ENCODE assay signal across 1 cellular context in the genomic region with DNA sequence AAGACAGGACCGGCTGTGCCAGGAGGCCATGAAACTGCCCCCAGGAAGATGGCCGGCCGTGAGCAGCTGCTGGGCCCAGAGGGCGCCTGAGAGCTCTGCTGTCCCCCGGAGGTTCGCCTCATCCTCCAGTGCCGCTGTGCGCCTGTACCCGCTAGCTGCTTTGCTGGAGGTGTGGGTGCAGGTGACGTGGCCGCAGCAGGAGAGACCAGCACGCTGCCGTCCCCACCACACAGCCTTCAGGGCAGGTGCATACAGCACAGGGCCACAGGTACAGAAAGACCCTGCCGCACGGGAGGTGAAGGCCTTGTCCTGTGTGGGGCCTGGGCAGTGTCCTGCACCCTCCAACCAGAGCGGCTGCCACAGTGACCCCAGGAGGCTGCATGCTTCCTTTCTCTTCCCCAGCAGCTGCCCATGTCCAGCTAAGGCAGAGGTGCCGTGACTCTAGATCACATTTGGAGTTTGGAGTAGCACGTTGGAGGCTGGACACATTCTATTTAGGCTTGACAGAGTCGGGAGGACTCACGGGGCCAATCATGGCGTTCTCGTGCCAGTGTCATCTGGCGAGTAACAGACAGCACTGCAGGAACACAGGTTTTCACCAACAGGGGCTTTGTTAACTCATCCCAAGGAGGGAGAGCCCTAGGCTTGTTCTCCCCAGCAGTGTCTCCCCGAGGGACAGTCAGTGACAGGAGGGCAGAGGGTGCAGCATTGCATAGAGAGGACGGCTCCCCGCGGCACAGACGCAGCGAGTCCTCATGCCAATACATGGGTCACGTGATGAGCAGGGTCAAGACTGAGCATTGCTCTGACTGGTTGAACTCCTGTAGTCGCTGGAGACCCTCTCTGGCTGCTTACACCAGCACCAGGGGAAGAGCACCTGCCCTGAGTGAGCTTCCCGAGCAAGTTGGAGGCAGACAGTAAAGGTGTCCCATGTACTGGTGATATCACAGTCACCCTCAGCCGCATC.
TF ChIP-seq lines count a peak whose summit lies in the region.

No MANE protein-coding gene starts in this region.

TF ChIP-seq in HepG2, 621 proteins besides CTCF, POLR2A, EP300 and RAD21 (continued from another document and continues in another):
- TF ChIP-seq GATA4 (IDR thresholded peaks at IDR 0.05; ENCODE audit: borderline replicate concordance, low read depth) = no peak
- TF ChIP-seq NFRKB (IDR thresholded peaks at IDR 0.05) = no peak
- peak; percentile 63; the same call in 1 of the 2 replicates for TF ChIP-seq HNRNPL (IDR thresholded peaks at IDR 0.05; ENCODE audit: low read depth, low read length)
- no peak for TF ChIP-seq ZNF326 (CRISPR knock-in tag; IDR thresholded peaks at IDR 0.05; ENCODE audit: borderline replicate concordance)
- no peak for TF ChIP-seq ZNF382 (CRISPR knock-in tag; IDR thresholded peaks at IDR 0.05; ENCODE audit: borderline replicate concordance)
- 0 out of 2 replicates have a peak, but pooled peaks have one; percentile 24 for TF ChIP-seq KAT8 (CRISPR knock-in tag; IDR thresholded peaks at IDR 0.05)
- TF ChIP-seq HOXA3 (CRISPR knock-in tag; IDR thresholded peaks at IDR 0.05) = peak; percentile 50; the same call in 1 of the 2 replicates
- TF ChIP-seq RAD51 (IDR thresholded peaks at IDR 0.05; ENCODE audit: borderline replicate concordance) = peak; percentile 86; the same call in 1 of the 2 replicates
- peak; percentile 78 for TF ChIP-seq ZFX (CRISPR knock-in tag; IDR thresholded peaks at IDR 0.05; ENCODE audit: low read depth)
- TF ChIP-seq ZNF652 (CRISPR knock-in tag; IDR thresholded peaks at IDR 0.05; ENCODE audit: borderline replicate concordance, low read depth) = no peak
- TF ChIP-seq, protein P1, sequence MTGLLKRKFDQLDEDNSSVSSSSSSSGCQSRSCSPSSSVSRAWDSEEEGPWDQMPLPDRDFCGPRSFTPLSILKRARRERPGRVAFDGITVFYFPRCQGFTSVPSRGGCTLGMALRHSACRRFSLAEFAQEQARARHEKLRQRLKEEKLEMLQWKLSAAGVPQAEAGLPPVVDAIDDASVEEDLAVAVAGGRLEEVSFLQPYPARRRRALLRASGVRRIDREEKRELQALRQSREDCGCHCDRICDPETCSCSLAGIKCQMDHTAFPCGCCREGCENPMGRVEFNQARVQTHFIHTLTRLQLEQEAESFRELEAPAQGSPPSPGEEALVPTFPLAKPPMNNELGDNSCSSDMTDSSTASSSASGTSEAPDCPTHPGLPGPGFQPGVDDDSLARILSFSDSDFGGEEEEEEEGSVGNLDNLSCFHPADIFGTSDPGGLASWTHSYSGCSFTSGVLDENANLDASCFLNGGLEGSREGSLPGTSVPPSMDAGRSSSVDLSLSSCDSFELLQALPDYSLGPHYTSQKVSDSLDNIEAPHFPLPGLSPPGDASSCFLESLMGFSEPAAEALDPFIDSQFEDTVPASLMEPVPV (CRISPR knock-in tag; IDR thresholded peaks at IDR 0.05) = no peak
- TF ChIP-seq MTF2 (CRISPR knock-in tag; IDR thresholded peaks at IDR 0.05; ENCODE audit: borderline replicate concordance) = 0 out of 2 replicates have a peak, but pooled peaks have one; percentile 48
- peak; percentile 51 for TF ChIP-seq PHF8 (CRISPR knock-in tag; IDR thresholded peaks at IDR 0.05)
- no peak for TF ChIP-seq RFXANK (CRISPR knock-in tag; IDR thresholded peaks at IDR 0.05)
- no peak for TF ChIP-seq TRIM22 (IDR thresholded peaks at IDR 0.05)
- TF ChIP-seq PAX8 (CRISPR knock-in tag; IDR thresholded peaks at IDR 0.05; ENCODE audit: borderline replicate concordance) = no peak
- TF ChIP-seq ZKSCAN5 (CRISPR knock-in tag; IDR thresholded peaks at IDR 0.05) = no peak
- no peak for TF ChIP-seq TCF7 (IDR thresholded peaks at IDR 0.05; ENCODE audit: low read depth)
- TF ChIP-seq STAG1 (CRISPR knock-in tag; IDR thresholded peaks at IDR 0.05) = peak; percentile 58
- no peak for TF ChIP-seq THYN1 (CRISPR knock-in tag; IDR thresholded peaks at IDR 0.05; ENCODE audit: borderline replicate concordance, low read depth)
- no peak for TF ChIP-seq SMARCC2 (IDR thresholded peaks at IDR 0.05)
- no peak for TF ChIP-seq ZBTB7A (CRISPR knock-in tag; IDR thresholded peaks at IDR 0.05)
- TF ChIP-seq ZFP90 (CRISPR knock-in tag; IDR thresholded peaks at IDR 0.05; ENCODE audit: borderline replicate concordance) = no peak
- TF ChIP-seq MTERF4 (CRISPR knock-in tag; IDR thresholded peaks at IDR 0.05) = no peak
- TF ChIP-seq, protein P2, sequence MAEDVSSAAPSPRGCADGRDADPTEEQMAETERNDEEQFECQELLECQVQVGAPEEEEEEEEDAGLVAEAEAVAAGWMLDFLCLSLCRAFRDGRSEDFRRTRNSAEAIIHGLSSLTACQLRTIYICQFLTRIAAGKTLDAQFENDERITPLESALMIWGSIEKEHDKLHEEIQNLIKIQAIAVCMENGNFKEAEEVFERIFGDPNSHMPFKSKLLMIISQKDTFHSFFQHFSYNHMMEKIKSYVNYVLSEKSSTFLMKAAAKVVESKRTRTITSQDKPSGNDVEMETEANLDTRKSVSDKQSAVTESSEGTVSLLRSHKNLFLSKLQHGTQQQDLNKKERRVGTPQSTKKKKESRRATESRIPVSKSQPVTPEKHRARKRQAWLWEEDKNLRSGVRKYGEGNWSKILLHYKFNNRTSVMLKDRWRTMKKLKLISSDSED (CRISPR knock-in tag; IDR thresholded peaks at IDR 0.05) = no peak
- TF ChIP-seq MBNL3 (CRISPR knock-in tag; conservative IDR thresholded peaks at IDR 0.05) = no peak
- TF ChIP-seq ZNF501 (CRISPR knock-in tag; IDR thresholded peaks at IDR 0.05) = no peak
- TF ChIP-seq AKNA (CRISPR knock-in tag; IDR thresholded peaks at IDR 0.05; ENCODE audit: borderline replicate concordance) = no peak
- TF ChIP-seq BHLHE40 (IDR thresholded peaks at IDR 0.05; ENCODE audit: low read length) = peak; percentile 29; the same call in 1 of the 2 replicates
- TF ChIP-seq ZNF260 (CRISPR knock-in tag; IDR thresholded peaks at IDR 0.05; ENCODE audit: borderline replicate concordance, low read depth) = no peak
- TF ChIP-seq, protein P3, sequence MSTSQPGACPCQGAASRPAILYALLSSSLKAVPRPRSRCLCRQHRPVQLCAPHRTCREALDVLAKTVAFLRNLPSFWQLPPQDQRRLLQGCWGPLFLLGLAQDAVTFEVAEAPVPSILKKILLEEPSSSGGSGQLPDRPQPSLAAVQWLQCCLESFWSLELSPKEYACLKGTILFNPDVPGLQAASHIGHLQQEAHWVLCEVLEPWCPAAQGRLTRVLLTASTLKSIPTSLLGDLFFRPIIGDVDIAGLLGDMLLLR (CRISPR knock-in tag; IDR thresholded peaks at IDR 0.05) = peak; percentile 60; the same call in 1 of the 2 replicates
- TF ChIP-seq, protein P4, sequence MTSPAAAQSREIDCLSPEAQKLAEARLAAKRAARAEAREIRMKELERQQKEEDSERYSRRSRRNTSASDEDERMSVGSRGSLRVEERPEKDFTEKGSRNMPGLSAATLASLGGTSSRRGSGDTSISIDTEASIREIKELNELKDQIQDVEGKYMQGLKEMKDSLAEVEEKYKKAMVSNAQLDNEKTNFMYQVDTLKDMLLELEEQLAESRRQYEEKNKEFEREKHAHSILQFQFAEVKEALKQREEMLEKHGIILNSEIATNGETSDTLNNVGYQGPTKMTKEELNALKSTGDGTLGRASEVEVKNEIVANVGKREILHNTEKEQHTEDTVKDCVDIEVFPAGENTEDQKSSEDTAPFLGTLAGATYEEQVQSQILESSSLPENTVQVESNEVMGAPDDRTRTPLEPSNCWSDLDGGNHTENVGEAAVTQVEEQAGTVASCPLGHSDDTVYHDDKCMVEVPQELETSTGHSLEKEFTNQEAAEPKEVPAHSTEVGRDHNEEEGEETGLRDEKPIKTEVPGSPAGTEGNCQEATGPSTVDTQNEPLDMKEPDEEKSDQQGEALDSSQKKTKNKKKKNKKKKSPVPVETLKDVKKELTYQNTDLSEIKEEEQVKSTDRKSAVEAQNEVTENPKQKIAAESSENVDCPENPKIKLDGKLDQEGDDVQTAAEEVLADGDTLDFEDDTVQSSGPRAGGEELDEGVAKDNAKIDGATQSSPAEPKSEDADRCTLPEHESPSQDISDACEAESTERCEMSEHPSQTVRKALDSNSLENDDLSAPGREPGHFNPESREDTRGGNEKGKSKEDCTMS (CRISPR knock-in tag; conservative IDR thresholded peaks at IDR 0.05) = no peak
- TF ChIP-seq GABPB1 (CRISPR knock-in tag; IDR thresholded peaks at IDR 0.05) = peak; percentile 45; the same call in 1 of the 2 replicates
- no peak for TF ChIP-seq CREBL2 (CRISPR knock-in tag; IDR thresholded peaks at IDR 0.05; ENCODE audit: borderline replicate concordance)
- TF ChIP-seq MXD3 (CRISPR knock-in tag; IDR thresholded peaks at IDR 0.05) = no peak
- TF ChIP-seq ZFP82 (CRISPR knock-in tag; IDR thresholded peaks at IDR 0.05; ENCODE audit: borderline replicate concordance) = no peak
- no peak for TF ChIP-seq ZNF24 (IDR thresholded peaks at IDR 0.05)
- no peak for TF ChIP-seq ZNF383 (CRISPR knock-in tag; IDR thresholded peaks at IDR 0.05; ENCODE audit: borderline replicate concordance)
- no peak for TF ChIP-seq CREB1 (IDR thresholded peaks at IDR 0.05)
- no peak for TF ChIP-seq CREB1 (CRISPR knock-in tag; IDR thresholded peaks at IDR 0.05)
- TF ChIP-seq SNAI1 (CRISPR knock-in tag; IDR thresholded peaks at IDR 0.05; ENCODE audit: borderline replicate concordance) = no peak
- TF ChIP-seq ARHGAP35 (CRISPR knock-in tag; IDR thresholded peaks at IDR 0.05; ENCODE audit: borderline replicate concordance) = no peak
- no peak for TF ChIP-seq MYPOP (CRISPR knock-in tag; IDR thresholded peaks at IDR 0.05)
- no peak for TF ChIP-seq JUNB (CRISPR knock-in tag; IDR thresholded peaks at IDR 0.05; ENCODE audit: borderline replicate concordance)
- TF ChIP-seq ZSCAN12 (CRISPR knock-in tag; IDR thresholded peaks at IDR 0.05) = no peak
